ENCODE assay signal across 1 cellular context in genomic region chr16:87948119-87948545, GRCh38.
TF ChIP-seq lines count a peak whose summit lies in the region.

No MANE protein-coding gene starts in this region.

TF ChIP-seq in GM23338, 12 proteins besides CTCF, POLR2A, EP300 and RAD21 (continued from another document):
- TF ChIP-seq ZNF462 (CRISPR knock-in tag; IDR thresholded peaks at IDR 0.05): no peak
- no peak for TF ChIP-seq JUNB (IDR thresholded peaks at IDR 0.05; ENCODE audit: unreplicated experiment)
- TF ChIP-seq POLR2AphosphoS5 (IDR thresholded peaks at IDR 0.05; ENCODE audit: low read depth): no peak
- no peak for TF ChIP-seq CREB1 (CRISPR knock-in tag; IDR thresholded peaks at IDR 0.05; ENCODE audit: low read depth)
- TF ChIP-seq EZH2phosphoT487 (IDR thresholded peaks at IDR 0.05; ENCODE audit: unreplicated experiment): no peak
- TF ChIP-seq EZH2 (IDR thresholded peaks at IDR 0.05; ENCODE audit: low read depth, unreplicated experiment): no peak
- no peak for TF ChIP-seq NANOG (IDR thresholded peaks at IDR 0.05; ENCODE audit: borderline replicate concordance)
